In the genomic region with DNA sequence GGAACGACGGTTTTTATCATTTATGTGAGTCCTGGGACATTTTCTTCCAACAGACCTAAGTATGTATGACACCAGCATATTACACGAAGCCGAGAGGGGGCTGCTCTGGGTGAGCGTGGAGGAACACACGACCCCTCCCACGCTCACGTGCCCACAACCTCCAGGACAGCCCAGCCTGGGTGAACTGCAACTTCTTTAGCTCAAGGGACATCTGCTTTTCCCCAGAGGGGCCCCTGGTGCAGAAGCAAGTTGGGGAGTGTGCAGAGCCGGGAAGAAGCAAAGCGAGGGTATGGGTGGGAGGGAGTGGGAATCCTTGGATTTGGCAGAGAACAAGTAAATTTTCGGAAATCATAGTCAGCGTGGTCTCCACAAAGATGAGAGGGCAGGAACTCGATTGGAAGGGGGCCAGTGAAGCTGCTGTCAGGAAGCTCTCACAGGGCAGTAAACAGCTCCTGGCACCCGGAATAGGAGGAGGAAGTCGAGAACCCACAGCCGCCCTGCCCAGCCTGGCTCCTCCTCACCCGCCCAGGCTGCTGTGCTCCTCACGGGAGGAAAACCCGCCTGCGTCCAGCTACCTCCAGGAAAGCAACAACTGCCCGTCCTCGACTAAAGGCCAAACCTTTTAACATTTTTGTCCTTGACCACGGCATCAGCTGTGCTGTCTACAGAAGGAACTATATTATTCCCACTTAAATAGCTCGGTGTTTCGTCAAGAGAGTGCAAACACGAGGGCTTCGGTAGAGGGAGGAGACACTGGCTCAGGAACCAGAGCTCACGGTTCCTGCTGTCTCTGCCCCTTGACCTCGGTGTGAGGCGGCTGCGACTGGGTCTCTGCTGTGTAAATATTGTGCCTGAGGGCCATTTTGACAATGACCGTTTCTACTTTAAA, we compare ENCODE assay signal across 11 cellular contexts. TPM values are rescaled to one million over a fixed set of nuclear protein-coding genes. Genes with fewer than 3 reads are reported as not detected.
DNase-seq lines count a peak whose midpoint lies in the region; ATAC-seq and TF ChIP-seq lines count a peak whose summit lies in the region.
"Had no signal": no experiment of that assay in that cellular context is flagged by ENCODE, and none has a peak within 500 bp of the region (broad histone marks: within the 10 kb centered on the region; RNA-seq: fewer than 3 reads in every experiment).

No MANE protein-coding gene starts in this region.

- H3K27ac Mint-ChIP-seq in stimulated activated effector memory CD8-positive, alpha-beta T cell treated with anti-CD3 and anti-CD28 coated beads, Interleukin-12 subunit alpha, Interleukin-12 subunit beta, amount 100 ng/mL, for 72 hours: peak overlapping the region; percentile 72

- no peaks in the 10 kb centered on the region for H3K9me3 Mint-ChIP-seq in stimulated activated effector memory CD8-positive, alpha-beta T cell treated with anti-CD3 and anti-CD28 coated beads, Interleukin-12 subunit alpha, Interleukin-12 subunit beta, amount 100 ng/mL, for 72 hours

- peak overlapping the region in 1 of 10 donors; percentile 34 for H3K4me3 ChIP-seq in heart right ventricle

- ATAC-seq in heart right ventricle (peak in 6 of 8 donors; percentile 14 to 79 (median 60)), GM19452 (IDR thresholded peaks at IDR 0.05; ENCODE audit: unreplicated experiment) (no peak), HG03521 (IDR thresholded peaks at IDR 0.05; ENCODE audit: unreplicated experiment) (no peak)
- peak; percentile 59 for ATAC-seq in stimulated activated effector memory CD8-positive, alpha-beta T cell treated with anti-CD3 and anti-CD28 coated beads, Interleukin-12 subunit alpha, Interleukin-12 subunit beta, amount 100 ng/mL, for 72 hours
- ATAC-seq: Panc1 had no signal

- H3K4me3 Mint-ChIP-seq in stimulated activated effector memory CD8-positive, alpha-beta T cell treated with anti-CD3 and anti-CD28 coated beads, Interleukin-12 subunit alpha, Interleukin-12 subunit beta, amount 100 ng/mL, for 72 hours: peak overlapping the region; percentile 62

- H3K4me1 Mint-ChIP-seq in stimulated activated effector memory CD8-positive, alpha-beta T cell treated with anti-CD3 and anti-CD28 coated beads, Interleukin-12 subunit alpha, Interleukin-12 subunit beta, amount 100 ng/mL, for 72 hours: peaks cover 64% of the 10 kb centered on the region

- H3K36me3 Mint-ChIP-seq in stimulated activated effector memory CD8-positive, alpha-beta T cell treated with anti-CD3 and anti-CD28 coated beads, Interleukin-12 subunit alpha, Interleukin-12 subunit beta, amount 100 ng/mL, for 72 hours: peaks cover under 1% of the 10 kb centered on the region

- no peak for TF ChIP-seq CTCF in heart right ventricle (IDR thresholded peaks at IDR 0.05)

- 36 to 46% methylated on average over 32 of the region's 32 CpGs for WGBS in heart right ventricle, 2 donors

- peaks cover 0 to 36% (median 13%) of the 10 kb centered on the region in 7 donors for H3K27me3 ChIP-seq in heart right ventricle

- no peaks in the 10 kb centered on the region for H3K9me3 ChIP-seq in heart right ventricle

- peaks cover 0 to 31% (median 7%) of the 10 kb centered on the region in 9 donors for H3K4me1 ChIP-seq in heart right ventricle

- H3K36me3 ChIP-seq in heart right ventricle: no peaks in the 10 kb centered on the region

- peak overlapping the region in 2 of 10 donors; percentile 1 to 83 for H3K27ac ChIP-seq in heart right ventricle

- DNase-seq in activated CD8-positive, alpha-beta memory T cell treated with anti-CD3 and anti-CD28 coated beads, Interleukin-2, amount 50 U/mL, for 48 hours: peak; percentile 70
- DNase-seq in activated CD8-positive, alpha-beta memory T cell treated with anti-CD3 and anti-CD28 coated beads, Interleukin-2, amount 50 U/mL, for 4 hours: no peak
- DNase-seq in activated CD4-positive, alpha-beta T cell treated with anti-CD3 and anti-CD28 coated beads, Interleukin-2, amount 50 U/mL, for 48 hours: peak; percentile 35 to 48
- DNase-seq in heart right ventricle (peak in 1 of 2 donors; percentile 29), inferior parietal cortex (ENCODE audit: extremely low spot score) (no peak)
- DNase-seq in stimulated activated effector memory CD8-positive, alpha-beta T cell treated with anti-CD3 and anti-CD28 coated beads, Interleukin-12 subunit alpha, Interleukin-12 subunit beta, amount 100 ng/mL, for 72 hours (ENCODE audit: low spot score in 2 of 2): no peak

- intact Hi-C loops in heart right ventricle (cut with DNase I): no loop called here

RNA-seq across cellular contexts. Expression of a gene that starts 17.2 kb away (rescaled TPM):
- total RNA-seq in heart right ventricle: not detected
- not detected for polyA plus RNA-seq in heart right ventricle
- total RNA-seq: glomerular endothelial cell, subcutaneous adipose tissue had no signal

RNA-seq across cellular contexts. Expression of a gene that starts 29.5 kb away (rescaled TPM):
- 10 to 100 TPM in 7 of 10 donors, 1 to 10 TPM in 3; 7.3 to 16.9 (median 10.6) TPM for total RNA-seq in heart right ventricle
- 1 to 10 TPM; 6.8 to 7.3 TPM for polyA plus RNA-seq in heart right ventricle

Comparison
In these comparisons a context has a peak if more than half of its experiments do, and no peak if none do; other contexts are left out.
1. DNase-seq: peak in activated CD8-positive, alpha-beta memory T cell treated with anti-CD3 and anti-CD28 coated beads, Interleukin-2, amount 50 U/mL, for 48 hours (single experiment) and activated CD4-positive, alpha-beta T cell treated with anti-CD3 and anti-CD28 coated beads, Interleukin-2, amount 50 U/mL, for 48 hours (2 of 2); none in activated CD8-positive, alpha-beta memory T cell treated with anti-CD3 and anti-CD28 coated beads, Interleukin-2, amount 50 U/mL, for 4 hours (single experiment), stimulated activated effector memory CD8-positive, alpha-beta T cell treated with anti-CD3 and anti-CD28 coated beads, Interleukin-12 subunit alpha, Interleukin-12 subunit beta, amount 100 ng/mL, for 72 hours (0 of 2) and inferior parietal cortex (single experiment).
2. ATAC-seq: peak in heart right ventricle (6 of 8) and stimulated activated effector memory CD8-positive, alpha-beta T cell treated with anti-CD3 and anti-CD28 coated beads, Interleukin-12 subunit alpha, Interleukin-12 subunit beta, amount 100 ng/mL, for 72 hours (single experiment); none in GM19452 (single experiment) and HG03521 (single experiment).